Comparison of ENCODE assay signal across 8 cellular contexts in genomic region chr19:38265213-38265861, GRCh38. TPM values are rescaled to one million over a fixed set of nuclear protein-coding genes. Genes with fewer than 3 reads are reported as not detected.
DNase-seq lines count a peak whose midpoint lies in the region; ATAC-seq and TF ChIP-seq lines count a peak whose summit lies in the region.

No MANE protein-coding gene starts in this region.

- peaks cover 2% of the 10 kb centered on the region for H3K36me3 Mint-ChIP-seq in endodermal cell (ENCODE audit: low read depth)
- no peaks in the 10 kb centered on the region for H3K36me3 Mint-ChIP-seq in natural killer cell treated with Interleukin-12 subunit alpha and Interleukin-12 subunit beta and Interleukin-15 and Interleukin-18, amount 100 ng/mL, for 72 hours

- H3K79me2 ChIP-seq in PC-3 (ENCODE audit: low read length) = peaks cover 59% of the 10 kb centered on the region

- H3K27me3 Mint-ChIP-seq in endodermal cell (ENCODE audit: insufficient read depth) = no peaks in the 10 kb centered on the region
- peaks cover 21 to 32% of the 10 kb centered on the region in 2 donors for H3K27me3 Mint-ChIP-seq in natural killer cell treated with Interleukin-12 subunit alpha and Interleukin-12 subunit beta and Interleukin-15 and Interleukin-18, amount 100 ng/mL, for 72 hours

- intact Hi-C loops in PC-3 (cut with micrococcal nuclease) = no loop called here

- H3K9me2 ChIP-seq in PC-3 (replicated peaks; ENCODE audit: low read length) = no peaks in the 10 kb centered on the region

- H3K27me3 ChIP-seq in PC-3 (ENCODE audit: low read length) (no peaks in the 10 kb centered on the region), endodermal cell (ENCODE audit: control insufficient read depth, insufficient read depth, low read length, poor library complexity, severe bottlenecking) (no peaks in the 10 kb centered on the region)

- peaks cover 58% of the 10 kb centered on the region for H3K4me1 Mint-ChIP-seq in endodermal cell
- H3K4me1 Mint-ChIP-seq in natural killer cell treated with Interleukin-12 subunit alpha and Interleukin-12 subunit beta and Interleukin-15 and Interleukin-18, amount 100 ng/mL, for 72 hours (ENCODE audit: low read depth in 2 of 2) = peaks cover 16 to 18% of the 10 kb centered on the region in 2 donors

- no peaks in the 10 kb centered on the region for H3K9me3 ChIP-seq in PC-3 (ENCODE audit: low read length)
- no peaks in the 10 kb centered on the region for H3K9me3 ChIP-seq in endodermal cell (ENCODE audit: control insufficient read depth, low read length)

- peak overlapping the region; percentile 73 for H3K27ac ChIP-seq in PC-3 (ENCODE audit: low read length)
- H3K27ac ChIP-seq in endodermal cell (ENCODE audit: low read depth, low read length) = no peak overlapping the region

- H3K4me3 ChIP-seq in PC-3 (ENCODE audit: low read length) (peak overlapping the region; percentile 91), endodermal cell (ENCODE audit: low read length) (peak overlapping the region; percentile 98)

- H3K27ac Mint-ChIP-seq in endodermal cell = peak overlapping the region; percentile 98
- peak overlapping the region; percentile 27 to 61 for H3K27ac Mint-ChIP-seq in natural killer cell treated with Interleukin-12 subunit alpha and Interleukin-12 subunit beta and Interleukin-15 and Interleukin-18, amount 100 ng/mL, for 72 hours

- H3K4me1 ChIP-seq in PC-3 (ENCODE audit: insufficient read depth, low read length) (peaks cover 53% of the 10 kb centered on the region), endodermal cell (ENCODE audit: control insufficient read depth, insufficient read depth, low read length) (peaks cover 4% of the 10 kb centered on the region)

- H3K4me3 Mint-ChIP-seq in endodermal cell = peak overlapping the region; percentile 99
- H3K4me3 Mint-ChIP-seq in natural killer cell treated with Interleukin-12 subunit alpha and Interleukin-12 subunit beta and Interleukin-15 and Interleukin-18, amount 100 ng/mL, for 72 hours = peak overlapping the region; percentile 73

- TF ChIP-seq CTCF in PC-3 (conservative IDR thresholded peaks at IDR 0.05; ENCODE audit: low read depth, low read length) (no peak), endodermal cell (conservative IDR thresholded peaks at IDR 0.05) (peak; percentile 28)

- H2AFZ ChIP-seq in PC-3 (ENCODE audit: low read length) = peak overlapping the region; percentile 73; the same call in 1 of the 2 replicates

- CTCF ChIA-PET in PC-3 (lab: Charles Lee) = no interaction called here

- H3K36me3 ChIP-seq in PC-3 (ENCODE audit: low read depth, low read length) = no peaks in the 10 kb centered on the region
- no peaks in the 10 kb centered on the region for H3K36me3 ChIP-seq in endodermal cell (ENCODE audit: control insufficient read depth, insufficient read depth, low read length)

- DNase-seq in GF-D8 (lab: John Stamatoyannopoulos, UW) (peak; percentile 71), PC-3 (peak; percentile 40), endodermal cell (peak; percentile 73)
- no peak for DNase-seq in natural killer cell treated with Interleukin-12 subunit alpha and Interleukin-12 subunit beta and Interleukin-15 and Interleukin-18, amount 100 ng/mL, for 72 hours (ENCODE audit: low spot score)
- no peak for DNase-seq in stimulated activated CD4-positive, alpha-beta T cell treated with anti-CD3 and anti-CD28 coated beads, Interleukin-2, amount 100 ng/mL, for 48 hours

- H3F3A ChIP-seq in PC-3 (ENCODE audit: low read length, unreplicated experiment) = no peaks in the 10 kb centered on the region

- H3K9ac ChIP-seq in PC-3 (ENCODE audit: low read length) (peak overlapping the region; percentile 86), endodermal cell (ENCODE audit: extremely low read depth, low read length, poor library complexity, severe bottlenecking) (peak overlapping the region; percentile 96)

- H4K20me1 ChIP-seq in PC-3 (ENCODE audit: low read length) = peaks cover 18% of the 10 kb centered on the region

- 25 to 43% methylated on average over 12 to 14 of the region's 14 CpGs for WGBS in endodermal cell (ENCODE audit: insufficient coverage in 1 of 2, insufficient read length in 1 of 2), 2 experiments

- peak; percentile 34 for ATAC-seq in PC-3
- ATAC-seq in natural killer cell treated with Interleukin-12 subunit alpha and Interleukin-12 subunit beta and Interleukin-15 and Interleukin-18, amount 100 ng/mL, for 72 hours = no peak
- ATAC-seq in GM18498 (IDR thresholded peaks at IDR 0.05; ENCODE audit: unreplicated experiment) = no peak
- no peak for ATAC-seq in HG02840 (IDR thresholded peaks at IDR 0.05; ENCODE audit: low FRiP score, unreplicated experiment)
- ATAC-seq in HG02938 (IDR thresholded peaks at IDR 0.05; ENCODE audit: unreplicated experiment) = no peak

- POLR2A ChIA-PET in PC-3 (lab: Charles Lee; ENCODE audit: unreplicated experiment) = interaction anchor here (0.6 to 0.9 kb wide), 2 partner anchors 40 to 97 kb away, joined by 3 read pairs; no protein-coding TSS in a partner anchor

- no peaks in the 10 kb centered on the region for H3K9me3 Mint-ChIP-seq in endodermal cell
- no peaks in the 10 kb centered on the region for H3K9me3 Mint-ChIP-seq in natural killer cell treated with Interleukin-12 subunit alpha and Interleukin-12 subunit beta and Interleukin-15 and Interleukin-18, amount 100 ng/mL, for 72 hours

- BruUV-seq in PC-3 (replicated peaks; lab: Mats Ljungman, UMichigan) = TSS peak; percentile 85

- peak overlapping the region; percentile 85 for H3K4me2 ChIP-seq in PC-3 (ENCODE audit: low read length)

RNA-seq across cellular contexts. Expression of gene SPINT2, which starts 1.0 kb away (rescaled TPM):
- total RNA-seq in PC-3 (2014; rRNA removed) (442 and 650 TPM in 2 replicates), endodermal cell (100 to 1,000 TPM; 415 to 487 TPM)
- polyA plus RNA-seq in endodermal cell (2013, experiment 1 of 2) = 136 TPM
- 110 TPM for polyA plus RNA-seq in endodermal cell (2013, experiment 2 of 2)
- total RNA-seq in natural killer cell treated with Interleukin-12 subunit alpha and Interleukin-12 subunit beta and Interleukin-15 and Interleukin-18, amount 100 ng/mL, for 72 hours = 1 to 10 TPM; 6.9 to 9.1 TPM

RNA-seq across cellular contexts. Expression of gene PPP1R14A, which starts 9.2 kb away (rescaled TPM):
- total RNA-seq in PC-3 (2014; rRNA removed) = not detected in 2 replicates
- 10 to 100 TPM in 1 of 2 donors, 1 to 10 TPM in 1; 8.6 to 13.8 TPM for total RNA-seq in endodermal cell
- 8.8 TPM for polyA plus RNA-seq in endodermal cell (2013, experiment 1 of 2)
- polyA plus RNA-seq in endodermal cell (2013, experiment 2 of 2) = 7.4 TPM
- total RNA-seq in natural killer cell treated with Interleukin-12 subunit alpha and Interleukin-12 subunit beta and Interleukin-15 and Interleukin-18, amount 100 ng/mL, for 72 hours = not detected

RNA-seq across cellular contexts. Expression of gene C19orf33, which starts 38.7 kb away (rescaled TPM):
- total RNA-seq in PC-3 (2014; rRNA removed) = 169 and 212 TPM in 2 replicates
- 10 to 100 TPM in 1 of 2 donors, 1 to 10 TPM in 1; 2.9 to 13.2 TPM for total RNA-seq in endodermal cell
- not detected for polyA plus RNA-seq in endodermal cell (2013, experiment 1 of 2)
- polyA plus RNA-seq in endodermal cell (2013, experiment 2 of 2) = not detected
- not detected for total RNA-seq in natural killer cell treated with Interleukin-12 subunit alpha and Interleukin-12 subunit beta and Interleukin-15 and Interleukin-18, amount 100 ng/mL, for 72 hours

RNA-seq across cellular contexts. Expression of gene DPF1, which starts 41.3 kb away (rescaled TPM):
- total RNA-seq in PC-3 (2014; rRNA removed) (7.7 and 8.1 TPM in 2 replicates), endodermal cell (1 to 10 TPM; 3.3 to 4.5 TPM)
- 12.8 TPM for polyA plus RNA-seq in endodermal cell (2013, experiment 1 of 2)
- 14.5 TPM for polyA plus RNA-seq in endodermal cell (2013, experiment 2 of 2)
- under 1 TPM in 1 of 2 donors, not detected in 1; 0.12 TPM for total RNA-seq in natural killer cell treated with Interleukin-12 subunit alpha and Interleukin-12 subunit beta and Interleukin-15 and Interleukin-18, amount 100 ng/mL, for 72 hours

RNA-seq across cellular contexts. Expression of gene YIF1B, which starts 50.4 kb away (rescaled TPM):
- total RNA-seq in PC-3 (2014; rRNA removed) (62.9 and 72.3 TPM in 2 replicates), endodermal cell (10 to 100 TPM; 68.6 to 74.6 TPM)
- 97.3 TPM for polyA plus RNA-seq in endodermal cell (2013, experiment 1 of 2)
- polyA plus RNA-seq in endodermal cell (2013, experiment 2 of 2) = 90.6 TPM
- 10 to 100 TPM; 56.0 to 59.2 TPM for total RNA-seq in natural killer cell treated with Interleukin-12 subunit alpha and Interleukin-12 subunit beta and Interleukin-15 and Interleukin-18, amount 100 ng/mL, for 72 hours

Comparison
In these comparisons a context has a peak if more than half of its experiments do, and no peak if none do; other contexts are left out.
1. DNase-seq: peak in GF-D8 (single experiment), PC-3 (single experiment) and endodermal cell (single experiment); none in natural killer cell treated with Interleukin-12 subunit alpha and Interleukin-12 subunit beta and Interleukin-15 and Interleukin-18, amount 100 ng/mL, for 72 hours (single experiment) and stimulated activated CD4-positive, alpha-beta T cell treated with anti-CD3 and anti-CD28 coated beads, Interleukin-2, amount 100 ng/mL, for 48 hours (0 of 2).
2. RNA of gene SPINT2, which starts 1.0 kb away (total RNA-seq): 415 to 487 TPM in endodermal cell and 442 to 650 TPM in PC-3; 6.9 to 9.1 TPM in natural killer cell treated with Interleukin-12 subunit alpha and Interleukin-12 subunit beta and Interleukin-15 and Interleukin-18, amount 100 ng/mL, for 72 hours; every median in the first group is over 10 times any median in the second.
3. RNA of gene C19orf33, which starts 38.7 kb away (total RNA-seq): 169 to 212 TPM in PC-3; 2.9 to 13.2 TPM in endodermal cell and not detected in natural killer cell treated with Interleukin-12 subunit alpha and Interleukin-12 subunit beta and Interleukin-15 and Interleukin-18, amount 100 ng/mL, for 72 hours; every median in the first group is over 10 times any median in the second.